Comparison of ENCODE assay signal across 1 cellular context in genomic region chr6:144364727-144365126, GRCh38.
TF ChIP-seq lines count a peak whose summit lies in the region.

No MANE protein-coding gene starts in this region.

TF ChIP-seq in HepG2, 621 proteins besides CTCF, POLR2A, EP300 and RAD21 (continued from another document):
- no peak for TF ChIP-seq NR2F1 (CRISPR knock-in tag; IDR thresholded peaks at IDR 0.05)
- TF ChIP-seq HHEX (CRISPR knock-in tag; IDR thresholded peaks at IDR 0.05): no peak
- TF ChIP-seq ZNF556 (CRISPR knock-in tag; IDR thresholded peaks at IDR 0.05; ENCODE audit: borderline replicate concordance): no peak
- no peak for TF ChIP-seq RCOR2 (CRISPR knock-in tag; IDR thresholded peaks at IDR 0.05)
- TF ChIP-seq GTF3A (CRISPR knock-in tag; conservative IDR thresholded peaks at IDR 0.05): no peak
- TF ChIP-seq NFE2L2 (IDR thresholded peaks at IDR 0.05; ENCODE audit: low read length): no peak
- no peak for TF ChIP-seq SRSF1 (optimal IDR thresholded peaks at IDR 0.05; ENCODE audit: low read depth, low read length)
- TF ChIP-seq ZNF24 (IDR thresholded peaks at IDR 0.05): no peak
TF ChIP-seq in HepG2: peak in this region for 0.
